8 cellular contexts compared by ENCODE assay signal in the genomic region with DNA sequence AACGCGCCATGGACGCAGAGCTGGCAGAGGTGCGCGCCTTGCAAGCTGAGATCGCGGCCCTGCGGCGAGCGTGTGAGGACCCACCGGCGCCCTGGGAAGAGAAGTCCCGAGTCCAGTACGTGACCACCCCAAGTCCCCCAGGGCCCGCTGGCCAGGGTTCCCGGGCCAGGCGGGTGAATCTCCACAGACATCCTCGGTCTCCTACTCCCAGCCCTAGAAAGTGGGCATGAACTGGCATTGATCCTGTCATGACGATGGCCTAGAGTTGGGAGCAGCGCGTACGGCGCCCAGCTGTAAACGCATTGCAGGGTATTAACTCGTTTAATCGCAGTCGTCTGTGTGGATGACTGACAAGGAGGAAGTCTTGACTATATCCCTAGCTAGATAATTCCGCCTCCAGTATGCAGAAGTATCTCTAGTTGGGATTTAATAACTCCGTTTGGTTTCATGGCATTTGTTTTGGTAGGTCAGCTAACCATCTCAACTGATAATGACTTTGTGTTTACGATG. TPM values are rescaled to one million over a fixed set of nuclear protein-coding genes. Genes with fewer than 3 reads are reported as not detected.
DNase-seq lines count a peak whose midpoint lies in the region; FAIRE-seq and TF ChIP-seq lines count a peak whose summit lies in the region.

No MANE protein-coding gene starts in this region.

- FAIRE-seq in frontal cortex (lab: Jason Lieb, UNC): no peak

- H3K4me1 ChIP-seq in Caco-2: no peaks in the 10 kb centered on the region
- no peaks in the 10 kb centered on the region for H3K4me1 ChIP-seq in HEK293 (ENCODE audit: control insufficient read depth, insufficient read depth, low read length)
- peaks cover 15 to 38% (median 15%) of the 10 kb centered on the region in 3 donors for H3K4me1 ChIP-seq in esophagus squamous epithelium
- H3K4me1 ChIP-seq in ovary (ENCODE audit: insufficient read depth): peaks cover 3% of the 10 kb centered on the region

- no peak for TF ChIP-seq POLR2A in esophagus squamous epithelium (IDR thresholded peaks at IDR 0.05)
- no peak for TF ChIP-seq POLR2A in ovary (IDR thresholded peaks at IDR 0.05)

- TF ChIP-seq CTCF in Caco-2 (IDR thresholded peaks at IDR 0.05; ENCODE audit: insufficient read depth in 1 of 2, low read depth in 1 of 2, low read length in 1 of 2, severe bottlenecking in 1 of 2, unreplicated experiment in 1 of 2): no peak
- no peak for TF ChIP-seq CTCF in HEK293 (tag by site-specific recombination; IDR thresholded peaks at IDR 0.05)
- TF ChIP-seq CTCF in esophagus squamous epithelium (IDR thresholded peaks at IDR 0.05): no peak
- TF ChIP-seq CTCF in ovary (IDR thresholded peaks at IDR 0.05): no peak

- H3K27ac ChIP-seq in HEK293 (ENCODE audit: extremely low read depth, low read depth, low read length) (peak overlapping the region; percentile 86), SK-N-MC (no peak overlapping the region), esophagus squamous epithelium (peak overlapping the region; percentile 90 to 98 (median 94)), ovary (peak overlapping the region; percentile 88 to 93)

- WGBS in esophagus squamous epithelium, 2 donors: 1 to 4% methylated on average over 11 to 25 of the region's 30 CpGs
- WGBS in ovary, 3 donors: 0 to 2% (median 1%) methylated on average over 12 to 30 of the region's 30 CpGs

- H3K4me3 ChIP-seq in Caco-2 (ENCODE audit: low read depth, low read length): peak overlapping the region; percentile 93
- H3K4me3 ChIP-seq in HEK293 (ENCODE audit: low read depth, low read length): peak overlapping the region; percentile 99
- H3K4me3 ChIP-seq in SK-N-MC: peak overlapping the region; percentile 96
- peak overlapping the region; percentile 68 to 88 (median 76) for H3K4me3 ChIP-seq in esophagus squamous epithelium
- H3K4me3 ChIP-seq in ovary: peak overlapping the region; percentile 55

- intact Hi-C loops in Caco-2 (cut with micrococcal nuclease; ENCODE audit: unreplicated experiment): loop anchor here (5.0 kb wide), 1 partner anchor 306 kb away; no protein-coding TSS in a partner anchor
- intact Hi-C loops in esophagus squamous epithelium (cut with DNase I): no loop called here
- intact Hi-C loops in ovary (cut with DNase I): loop anchor here in 1 of 4 donors (2.0 kb wide), 1 partner anchor 33 kb away; the partner anchor contains the start of gene IARS1

- peaks cover 6% of the 10 kb centered on the region for H3K4me1 Mint-ChIP-seq in Caco-2 (ENCODE audit: low read depth, unreplicated experiment)

- TF ChIP-seq EP300 in ovary (IDR thresholded peaks at IDR 0.05): no peak

- BruUV-seq in Caco-2 (replicated peaks; lab: Mats Ljungman, UMichigan): no TSS peak

- H3K27ac Mint-ChIP-seq in Caco-2 (ENCODE audit: unreplicated experiment): peak overlapping the region; percentile 98

- CTCF ChIA-PET in Caco-2 (lab: Charles Lee) (interaction anchor here (0.7 kb wide), 1 partner anchor 176 kb away, joined by 4 read pairs; no protein-coding TSS in a partner anchor), HEK293 (lab: Yijun Ruan, JAX) (interaction anchor here (0.9 to 2.2 kb wide), 9 partner anchors 17 to 308 kb away, joined by 3 to 14 read pairs (median 4); no protein-coding TSS in a partner anchor)

- H3K27me3 ChIP-seq in Caco-2 (replicated peaks; ENCODE audit: control insufficient read depth, insufficient read depth, low read length) (no peaks in the 10 kb centered on the region), esophagus squamous epithelium (no peaks in the 10 kb centered on the region), ovary (no peaks in the 10 kb centered on the region)

- POLR2A ChIA-PET in Caco-2 (lab: Charles Lee) (interaction anchor here (0.7 to 1.4 kb wide), 3 partner anchors 9 to 344 kb away, joined by 3 to 8 read pairs (median 3); partner anchors contain the start of gene IPPK), HEK293 (lab: Yijun Ruan, JAX) (interaction anchor here (0.5 to 1.4 kb wide), 12 partner anchors 31 to 344 kb away, joined by 3 to 7 read pairs (median 3); partner anchors contain the start of gene IPPK)

- peak overlapping the region; percentile 96 for H3K9ac ChIP-seq in SK-N-MC (ENCODE audit: insufficient read length)

- H3K4me3 Mint-ChIP-seq in Caco-2 (ENCODE audit: unreplicated experiment): peak overlapping the region; percentile 96

- H3K36me3 ChIP-seq in Caco-2 (ENCODE audit: control insufficient read depth, insufficient read depth, low read length): no peaks in the 10 kb centered on the region
- peaks cover 9 to 22% of the 10 kb centered on the region in 2 experiments for H3K36me3 ChIP-seq in HEK293 (ENCODE audit: control insufficient read depth in 2 of 2, insufficient read depth in 1 of 2, low read length in 2 of 2)
- H3K36me3 ChIP-seq in SK-N-MC (ENCODE audit: insufficient read depth, low read length): peaks cover 20% of the 10 kb centered on the region
- peaks cover 3 to 23% (median 7%) of the 10 kb centered on the region in 3 donors for H3K36me3 ChIP-seq in esophagus squamous epithelium
- H3K36me3 ChIP-seq in ovary: no peaks in the 10 kb centered on the region

- no peaks in the 10 kb centered on the region for H3K27me3 Mint-ChIP-seq in Caco-2 (ENCODE audit: insufficient read depth, unreplicated experiment)

- H3K9me3 Mint-ChIP-seq in Caco-2 (ENCODE audit: unreplicated experiment): no peaks in the 10 kb centered on the region

- H3K9me3 ChIP-seq in Caco-2 (no peaks in the 10 kb centered on the region), HEK293 (ENCODE audit: control insufficient read depth, insufficient read depth, low read depth, low read length) (no peaks in the 10 kb centered on the region), SK-N-MC (ENCODE audit: low read depth, low read length) (no peaks in the 10 kb centered on the region), esophagus squamous epithelium (no peaks in the 10 kb centered on the region), ovary (no peaks in the 10 kb centered on the region)

- peaks cover 11% of the 10 kb centered on the region for H3K36me3 Mint-ChIP-seq in Caco-2 (ENCODE audit: insufficient read depth, unreplicated experiment)

- no peak for DNase-seq in Caco-2
- DNase-seq in SK-N-MC (ENCODE audit: low read depth, low spot score): no peak
- no peak for DNase-seq in esophagus squamous epithelium (lab: John Stamatoyannopoulos, UW)
- DNase-seq in ovary: no peak
- DNase-seq in GDM1 (lab: John Stamatoyannopoulos, UW): no peak
- no peak for DNase-seq in frontal cortex (ENCODE audit: low spot score in 2 of 2)
- no peak for DNase-seq in activated CD4-positive, alpha-beta T cell treated with anti-CD3 and anti-CD28 coated beads, Interleukin-2, amount 50 U/mL, for 1 hour

TF ChIP-seq in HEK293, 187 proteins besides CTCF, POLR2A, EP300 and RAD21 (continues in another document):
- TF ChIP-seq MYNN (tag by site-specific recombination; IDR thresholded peaks at IDR 0.05; ENCODE audit: borderline replicate concordance) (no peak), RBAK (tag by site-specific recombination; IDR thresholded peaks at IDR 0.05) (no peak), ZBTB8A (tag by site-specific recombination; IDR thresholded peaks at IDR 0.05) (no peak), ZEB2 (tag by site-specific recombination; IDR thresholded peaks at IDR 0.05) (no peak; the same call in 1 of the 2 replicates), ZBTB20 (tag by site-specific recombination; IDR thresholded peaks at IDR 0.05) (peak; percentile 51), KLF1 (tag by site-specific recombination; IDR thresholded peaks at IDR 0.05) (no peak), ZNF529 (tag by site-specific recombination; IDR thresholded peaks at IDR 0.05; ENCODE audit: insufficient replicate concordance) (no peak), ZNF202 (tag by site-specific recombination; IDR thresholded peaks at IDR 0.05; ENCODE audit: borderline replicate concordance) (no peak), ZNF37A (tag by site-specific recombination; IDR thresholded peaks at IDR 0.05) (no peak), ZNF660 (tag by site-specific recombination; IDR thresholded peaks at IDR 0.05) (0 out of 2 replicates have a peak, but pooled peaks have one; percentile 11), ZNF596 (tag by site-specific recombination; IDR thresholded peaks at IDR 0.05) (no peak), ZNF366 (tag by site-specific recombination; conservative IDR thresholded peaks at IDR 0.05) (no peak), ZNF274 (IDR thresholded peaks at IDR 0.05; ENCODE audit: low read length) (no peak), ZNF274 (tag by site-specific recombination; IDR thresholded peaks at IDR 0.05; ENCODE audit: borderline replicate concordance) (no peak), ZNF621 (tag by site-specific recombination; IDR thresholded peaks at IDR 0.05) (no peak), ZNF335 (tag by site-specific recombination; conservative IDR thresholded peaks at IDR 0.05) (0 out of 2 replicates have a peak, but pooled peaks have one; percentile 40)
- TF ChIP-seq, protein P1, sequence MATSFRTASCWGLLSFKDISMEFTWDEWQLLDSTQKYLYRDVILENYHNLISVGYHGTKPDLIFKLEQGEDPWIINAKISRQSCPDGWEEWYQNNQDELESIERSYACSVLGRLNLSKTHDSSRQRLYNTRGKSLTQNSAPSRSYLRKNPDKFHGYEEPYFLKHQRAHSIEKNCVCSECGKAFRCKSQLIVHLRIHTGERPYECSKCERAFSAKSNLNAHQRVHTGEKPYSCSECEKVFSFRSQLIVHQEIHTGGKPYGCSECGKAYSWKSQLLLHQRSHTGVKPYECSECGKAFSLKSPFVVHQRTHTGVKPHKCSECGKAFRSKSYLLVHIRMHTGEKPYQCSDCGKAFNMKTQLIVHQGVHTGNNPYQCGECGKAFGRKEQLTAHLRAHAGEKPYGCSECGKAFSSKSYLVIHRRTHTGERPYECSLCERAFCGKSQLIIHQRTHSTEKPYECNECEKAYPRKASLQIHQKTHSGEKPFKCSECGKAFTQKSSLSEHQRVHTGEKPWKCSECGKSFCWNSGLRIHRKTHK (tag by site-specific recombination; IDR thresholded peaks at IDR 0.05): no peak

RNA-seq across cellular contexts. Expression of gene CENPP, which starts 0.3 kb away (rescaled TPM):
- total RNA-seq in Caco-2 (2022): 7.6 and 7.8 TPM in 2 replicates
- total RNA-seq in esophagus squamous epithelium: 10 to 100 TPM in 1 of 4 donors, 1 to 10 TPM in 3; 6.0 to 10.7 (median 7.5) TPM
- total RNA-seq in ovary: 1 to 10 TPM; 3.9 to 9.5 (median 5.8) TPM
- polyA plus RNA-seq in ovary: 1 to 10 TPM; 1.4 to 5.9 TPM
- 5.7 TPM for total RNA-seq in frontal cortex

RNA-seq across cellular contexts. Expression of gene NOL8, which starts 0.9 kb away (rescaled TPM):
- total RNA-seq in Caco-2 (2022) (22.3 and 29.4 TPM in 2 replicates), esophagus squamous epithelium (10 to 100 TPM; 20.7 to 52.3 (median 37.2) TPM), ovary (10 to 100 TPM; 19.2 to 35.4 (median 28.8) TPM), frontal cortex (12.6 TPM)
- 10 to 100 TPM; 17.1 to 29.4 TPM for polyA plus RNA-seq in ovary

RNA-seq across cellular contexts. Expression of gene IARS1, which starts 32.5 kb away (rescaled TPM):
- total RNA-seq in Caco-2 (2022) (127 and 138 TPM in 2 replicates), esophagus squamous epithelium (100 to 1,000 TPM in 2 of 4 donors, 10 to 100 TPM in 2; 56.8 to 136 (median 91.2) TPM), ovary (100 to 1,000 TPM in 1 of 7 donors, 10 to 100 TPM in 6; 44.4 to 281 (median 64.8) TPM), frontal cortex (163 TPM)
- 10 to 100 TPM; 16.0 to 55.8 TPM for polyA plus RNA-seq in ovary
